ENCODE assay signal across 17 cellular contexts in the genomic region with DNA sequence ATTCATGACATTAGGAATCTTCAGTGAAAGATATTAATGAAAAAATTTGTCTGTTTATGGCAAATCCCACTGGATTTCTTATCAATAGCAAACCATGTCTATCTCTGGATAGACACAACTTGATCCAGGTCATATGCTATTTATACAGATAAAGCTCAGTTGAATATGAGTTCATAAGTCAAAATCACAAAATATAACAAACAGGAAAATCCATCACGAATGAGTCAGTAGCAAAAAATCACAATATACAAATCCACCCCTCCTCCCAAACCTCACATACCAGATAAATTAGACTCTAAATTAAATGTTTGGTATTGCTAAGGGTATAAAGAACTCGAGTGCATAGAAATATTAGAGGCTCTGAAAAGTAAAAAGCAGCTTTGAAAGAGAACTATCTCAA.
DNase-seq lines count a peak whose midpoint lies in the region; ATAC-seq, FAIRE-seq and TF ChIP-seq lines count a peak whose summit lies in the region.
"Had no signal": no experiment of that assay in that cellular context is flagged by ENCODE, and none has a peak within 500 bp of the region (broad histone marks: within the 10 kb centered on the region; RNA-seq: fewer than 3 reads in every experiment).

No MANE protein-coding gene starts in this region.

- dilution Hi-C loops in keratinocyte (cut with MboI; ENCODE audit: extremely low pct_ligation_motif_present, low sequenced_read_pairs): no loop called here

- H3K4me2 ChIP-seq in keratinocyte (ENCODE audit: control insufficient read depth, extremely low read depth, insufficient read depth, low read depth, low read length): no peak overlapping the region
- H3K4me2 ChIP-seq: KMS-11 had no signal

- H3K9me3 ChIP-seq in keratinocyte (ENCODE audit: control insufficient read depth, low read depth, low read length) (no peaks in the 10 kb centered on the region), T-helper 17 cell (ENCODE audit: control insufficient read depth, low read length, poor library complexity, severe bottlenecking) (no peaks in the 10 kb centered on the region)

- no peak overlapping the region for H3K27ac Mint-ChIP-seq in T-helper 17 cell
- H3K27ac Mint-ChIP-seq: CD4-positive, alpha-beta memory T cell had no signal

- no peak overlapping the region for H3K27ac ChIP-seq in keratinocyte (ENCODE audit: control insufficient read depth, insufficient read depth, low read length)
- H3K27ac ChIP-seq: KMS-11 had no signal

- ATAC-seq in T-helper 17 cell: no peak
- ATAC-seq: Panc1 had no signal

- H3K9me1 ChIP-seq in keratinocyte (ENCODE audit: control insufficient read depth, extremely low read depth, insufficient read depth, low read length): no peaks in the 10 kb centered on the region

- peak overlapping the region; percentile 12 for H2AFZ ChIP-seq in keratinocyte (ENCODE audit: control insufficient read depth, low read length)

- H3K9ac ChIP-seq in keratinocyte (ENCODE audit: control insufficient read depth, extremely low read depth, insufficient read depth, low read length): no peak overlapping the region
- H3K9ac ChIP-seq: KMS-11 had no signal

- H3K79me2 ChIP-seq in keratinocyte (ENCODE audit: control insufficient read depth, insufficient read depth, low read length): no peaks in the 10 kb centered on the region

- no peaks in the 10 kb centered on the region for H3K36me3 Mint-ChIP-seq in T-helper 17 cell (ENCODE audit: low read depth)
- H3K36me3 Mint-ChIP-seq: CD4-positive, alpha-beta memory T cell had no signal

- no peaks in the 10 kb centered on the region for H3K27me3 Mint-ChIP-seq in T-helper 17 cell
- H3K27me3 Mint-ChIP-seq: CD4-positive, alpha-beta memory T cell had no signal

- no peak for FAIRE-seq in keratinocyte (lab: Jason Lieb, UNC)
- no peak for FAIRE-seq in RCC 7860 (lab: Jason Lieb, UNC)
- FAIRE-seq: GM12892, GM18507, H1 had no signal

- no peak for TF ChIP-seq CTCF in keratinocyte (optimal IDR thresholded peaks at IDR 0.05 in 1 of 3, IDR thresholded peaks at IDR 0.05 in 1 of 3, conservative IDR thresholded peaks at IDR 0.05 in 1 of 3; ENCODE audit: extremely low read depth in 1 of 3, insufficient read depth in 2 of 3, low read length in 3 of 3)

- no peaks in the 10 kb centered on the region for H3K27me3 ChIP-seq in keratinocyte (ENCODE audit: control insufficient read depth, extremely low read depth, insufficient read depth, low read length)

- no peak overlapping the region for H3K4me3 Mint-ChIP-seq in T-helper 17 cell
- H3K4me3 Mint-ChIP-seq: CD4-positive, alpha-beta memory T cell had no signal

- no peak overlapping the region for H3K4me3 ChIP-seq in keratinocyte (ENCODE audit: control insufficient read depth in 2 of 3, extremely low read depth in 1 of 3, insufficient read depth in 2 of 3, low read depth in 1 of 3, low read length in 3 of 3)

- no peaks in the 10 kb centered on the region for H3K4me1 Mint-ChIP-seq in T-helper 17 cell
- H3K4me1 Mint-ChIP-seq: CD4-positive, alpha-beta memory T cell had no signal

- H4K20me1 ChIP-seq in keratinocyte (ENCODE audit: control insufficient read depth, extremely low read depth, insufficient read depth, low read length): no peaks in the 10 kb centered on the region

- H3K36me3 ChIP-seq in keratinocyte (ENCODE audit: control insufficient read depth in 2 of 2, extremely low read depth in 1 of 2, insufficient read depth in 2 of 2, low read length in 2 of 2): no peaks in the 10 kb centered on the region

- DNase-seq in EL: peak; percentile 44
- peak; percentile 65 for DNase-seq in NCI-H226
- DNase-seq in dedifferentiated amniotic fluid mesenchymal stem cell (ENCODE audit: extremely low spot score): peak; percentile 43
- no peak for DNase-seq in keratinocyte (ENCODE audit: low read depth, low spot score)
- no peak for DNase-seq in T-helper 17 cell
- DNase-seq in RCC 7860 (ENCODE audit: low spot score): no peak
- no peak for DNase-seq in 8988T
- DNase-seq: CD4-positive, alpha-beta memory T cell; DMS153; NCI-H1417 treated with DMSO at 0.1 percent for 48 hours; NCI-H187 treated with DMSO at 0.1 percent for 48 hours; NCI-H526 had no signal

- H3K4me1 ChIP-seq in keratinocyte (ENCODE audit: control insufficient read depth, extremely low read depth, insufficient read depth, low read length): no peaks in the 10 kb centered on the region

Comparison
In these comparisons a context has a peak if more than half of its experiments do, and no peak if none do; other contexts are left out.
1. DNase-seq: peak in EL (single experiment), NCI-H226 (single experiment) and dedifferentiated amniotic fluid mesenchymal stem cell (single experiment); none in keratinocyte (single experiment), T-helper 17 cell (0 of 3), RCC 7860 (single experiment) and 8988T (single experiment).